8 cellular contexts compared by ENCODE assay signal in the genomic region with DNA sequence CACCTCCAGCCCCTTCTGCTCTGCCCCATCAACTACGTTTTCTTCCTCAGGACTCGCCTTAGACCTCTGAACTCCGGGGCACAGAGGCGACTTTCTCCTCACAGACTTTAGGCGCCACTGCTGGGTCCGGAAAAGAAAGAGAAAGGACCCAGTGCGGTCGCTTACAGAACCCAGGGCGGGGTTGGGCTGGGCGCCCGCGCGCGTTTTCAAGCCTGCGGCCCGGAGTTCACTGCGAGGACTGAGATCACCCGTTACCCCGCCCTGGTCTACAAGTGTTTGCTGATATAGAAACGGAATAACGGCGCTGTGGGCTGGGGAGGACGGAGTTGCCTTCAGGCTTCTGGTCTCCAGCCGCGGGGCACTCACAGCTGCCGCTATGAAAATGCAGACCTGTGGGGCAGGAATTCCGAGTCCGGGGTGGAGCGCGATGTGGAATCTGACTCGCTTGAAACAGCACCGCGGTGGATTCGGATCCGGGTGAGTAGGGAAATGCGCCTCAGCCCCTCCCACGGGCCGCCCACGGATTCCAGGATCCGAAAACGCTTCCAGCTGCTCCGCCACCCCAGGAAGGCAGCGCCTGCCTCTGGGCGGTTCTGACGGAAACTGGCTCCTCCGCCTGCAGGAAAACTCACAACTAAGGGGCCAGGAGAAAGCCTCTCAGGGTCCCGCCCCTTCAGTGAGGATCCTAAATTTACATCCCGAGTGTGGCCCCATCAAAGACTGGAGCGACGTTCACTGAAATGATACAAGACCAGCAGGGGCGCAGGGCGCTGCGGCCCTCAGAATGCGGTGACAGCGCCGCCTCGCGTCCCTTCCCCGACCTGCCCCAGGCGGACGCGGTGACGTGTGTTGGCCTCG. TPM values are rescaled to one million over a fixed set of nuclear protein-coding genes. Genes with fewer than 3 reads are reported as not detected.
DNase-seq lines count a peak whose midpoint lies in the region; ATAC-seq and TF ChIP-seq lines count a peak whose summit lies in the region.

No MANE protein-coding gene starts in this region.

- H3K9me3 ChIP-seq in AG04450 (ENCODE audit: control insufficient read depth, insufficient read depth, low read length) (peaks cover 6% of the 10 kb centered on the region; the same call in 1 of the 2 replicates), left lung (no peaks in the 10 kb centered on the region)

- no peaks in the 10 kb centered on the region for H3K36me3 ChIP-seq in left lung

- intact Hi-C loops in dendritic cell treated with granulocyte-macrophage colony-stimulating factor and Interleukin-4, amounts not matched to agents 40 ng/mL and 50 ng/mL, for 4 days (cut with micrococcal nuclease), result loop anchor here (2.0 kb wide), 3 partner anchors 14 to 102 kb away; no protein-coding TSS in a partner anchor
- intact Hi-C loops in left lung (cut with DNase I), result no loop called here

- H3K27ac ChIP-seq in AG04450 (ENCODE audit: low read depth, low read length), result peak overlapping the region; percentile 31
- peak overlapping the region; percentile 85 to 95 for H3K27ac ChIP-seq in left lung

- H3K4me3 ChIP-seq in AG04450 (ENCODE audit: low read depth, low read length) (peak overlapping the region; percentile 67), left lung (peak overlapping the region; percentile 38 to 63)

- ATAC-seq in GM18867 (IDR thresholded peaks at IDR 0.05; ENCODE audit: unreplicated experiment), result peak; percentile 55
- ATAC-seq in HG03103 (IDR thresholded peaks at IDR 0.05; ENCODE audit: low read depth, unreplicated experiment), result peak; percentile 59
- peak; percentile 90 for ATAC-seq in left lung

- H3K27me3 Mint-ChIP-seq in dendritic cell treated with granulocyte-macrophage colony-stimulating factor and Interleukin-4, amounts not matched to agents 40 ng/mL and 50 ng/mL, for 4 days, result peaks cover 15% of the 10 kb centered on the region

- DNase-seq in AG04450 (ENCODE audit: low read depth, low spot score), result peak; percentile 50
- peak; percentile 68 for DNase-seq in NCI-H446 treated with DMSO at 0.1 percent for 48 hours (lab: John Stamatoyannopoulos, UW)
- DNase-seq in activated CD4-positive, alpha-beta T cell treated with anti-CD3 and anti-CD28 coated beads, Interleukin-2, amount 50 U/mL, for 1 hour, result peak; percentile 84
- peak; percentile 91 to 98 for DNase-seq in left lung
- DNase-seq in stimulated activated CD4-positive, alpha-beta T cell treated with anti-CD3 and anti-CD28 coated beads, Interleukin-2, amount 100 ng/mL, for 4 hours (ENCODE audit: low read depth), result peak; percentile 70

- H3K9me3 Mint-ChIP-seq in dendritic cell treated with granulocyte-macrophage colony-stimulating factor and Interleukin-4, amounts not matched to agents 40 ng/mL and 50 ng/mL, for 4 days, result no peaks in the 10 kb centered on the region

- peaks cover 29% of the 10 kb centered on the region for H3K4me1 Mint-ChIP-seq in dendritic cell treated with granulocyte-macrophage colony-stimulating factor and Interleukin-4, amounts not matched to agents 40 ng/mL and 50 ng/mL, for 4 days (ENCODE audit: low read depth)

- peaks cover 7% of the 10 kb centered on the region for H3K36me3 Mint-ChIP-seq in dendritic cell treated with granulocyte-macrophage colony-stimulating factor and Interleukin-4, amounts not matched to agents 40 ng/mL and 50 ng/mL, for 4 days (ENCODE audit: low read depth)

- peaks cover 37% of the 10 kb centered on the region for H3K27me3 ChIP-seq in AG04450 (ENCODE audit: control insufficient read depth, insufficient read depth, low read length)
- H3K27me3 ChIP-seq in left lung, result peaks cover 0 to 46% of the 10 kb centered on the region in 2 donors

- CTCF ChIA-PET in AG04450 (lab: Charles Lee), result interaction anchor here (1.8 to 3.0 kb wide), 3 partner anchors 15 to 104 kb away, joined by 14 to 23 read pairs (median 21); no protein-coding TSS in a partner anchor

- H3K4me3 Mint-ChIP-seq in dendritic cell treated with granulocyte-macrophage colony-stimulating factor and Interleukin-4, amounts not matched to agents 40 ng/mL and 50 ng/mL, for 4 days, result peak overlapping the region; percentile 84

- peaks cover 0 to 31% of the 10 kb centered on the region in 2 donors for H3K4me1 ChIP-seq in left lung

- POLR2A ChIA-PET in AG04450 (lab: Yijun Ruan, JAX), result interaction anchor here (0.8 kb wide), 1 partner anchor 28 kb away, joined by 7 read pairs; no protein-coding TSS in a partner anchor

- H3K27ac Mint-ChIP-seq in dendritic cell treated with granulocyte-macrophage colony-stimulating factor and Interleukin-4, amounts not matched to agents 40 ng/mL and 50 ng/mL, for 4 days, result peak overlapping the region; percentile 92

- TF ChIP-seq CTCF in AG04450 (IDR thresholded peaks at IDR 0.05; ENCODE audit: low read depth, low read length), result peak; percentile 95
- peak; percentile 89 to 92 for TF ChIP-seq CTCF in left lung (IDR thresholded peaks at IDR 0.05)

RNA-seq across cellular contexts. Expression of gene HLA-F, which starts 29.4 kb away (rescaled TPM):
- polyA plus RNA-seq in AG04450 (2011; rRNA removed), result 0.12 TPM in 1 of 2 replicates, not detected in the other
- not detected in 2 replicates for polyA minus RNA-seq in AG04450 (2011; rRNA and poly(A)+ RNA removed)
- 100 to 1,000 TPM in 1 of 2 donors, 10 to 100 TPM in 1; 98.3 to 197 TPM for total RNA-seq in left lung

Comparison
In these comparisons a context has a peak if more than half of its experiments do, and no peak if none do; other contexts are left out.
1. Peak in every context shown above with its lines: DNase-seq, ATAC-seq, H3K4me3 ChIP-seq and H3K27ac ChIP-seq.